ENCODE assay signal across 16 cellular contexts in genomic region chr2:220396287-220396686, GRCh38.
DNase-seq lines count a peak whose midpoint lies in the region; ATAC-seq and TF ChIP-seq lines count a peak whose summit lies in the region.
"Had no signal": no experiment of that assay in that cellular context is flagged by ENCODE, and none has a peak within 500 bp of the region (broad histone marks: within the 10 kb centered on the region; RNA-seq: fewer than 3 reads in every experiment).

No MANE protein-coding gene starts in this region.

- no peak for TF ChIP-seq EP300 in SK-N-SH (IDR thresholded peaks at IDR 0.05; ENCODE audit: borderline replicate concordance in 1 of 2, low read depth in 1 of 2, low read length in 1 of 2)

- H3K4me1 ChIP-seq in SK-N-SH (ENCODE audit: control insufficient read depth in 1 of 2, insufficient read depth in 2 of 2, low read depth in 1 of 2, low read length in 1 of 2) = no peaks in the 10 kb centered on the region
- no peaks in the 10 kb centered on the region for H3K4me1 ChIP-seq in fibroblast of lung (ENCODE audit: control insufficient read depth, extremely low read depth, insufficient read depth, low read length)
- no peaks in the 10 kb centered on the region for H3K4me1 ChIP-seq in osteoblast (ENCODE audit: insufficient read depth, low read length)
- H3K4me1 ChIP-seq: gastrocnemius medialis had no signal

- H3K9ac ChIP-seq in SK-N-SH (no peak overlapping the region), fibroblast of lung (ENCODE audit: insufficient read depth, low read length) (no peak overlapping the region)
- H3K9ac ChIP-seq: BLaER1 had no signal

- no peak overlapping the region for H3K4me2 ChIP-seq in SK-N-SH
- no peak overlapping the region for H3K4me2 ChIP-seq in fibroblast of lung (ENCODE audit: extremely low read depth, insufficient read depth, low read length)
- H3K4me2 ChIP-seq in osteoblast (ENCODE audit: insufficient read depth, low read length) = no peak overlapping the region
- H3K4me2 ChIP-seq: BLaER1 had no signal

- DNase-seq in GM03348 (ENCODE audit: low spot score) = peak; percentile 22
- no peak for DNase-seq in SK-N-SH
- DNase-seq in fibroblast of lung (ENCODE audit: low read depth in 2 of 2) = peak; percentile 80 to 86
- DNase-seq in osteoblast (ENCODE audit: insufficient read length, low spot score, missing footprints) = peak; percentile 38
- DNase-seq in cortex of kidney (lab: John Stamatoyannopoulos, UW) = no peak
- DNase-seq in GM10266 (ENCODE audit: extremely low spot score) = no peak
- DNase-seq: activated effector memory CD4-positive, alpha-beta T cell treated with Interleukin-2 at 50 U/mL for 16 hours; gastrocnemius medialis; KBM-7; NCI-H1092 treated with DMSO at 0.1 percent for 48 hours; NCI-H2107; OCI-M1; stimulated activated CD4-positive, alpha-beta T cell treated with anti-CD3 and anti-CD28 coated beads, Interleukin-4, amount 100 ng/mL, for 24 hours; T-helper 9 cell had no signal

- H3K79me2 ChIP-seq in SK-N-SH (ENCODE audit: insufficient read depth) (no peaks in the 10 kb centered on the region), fibroblast of lung (ENCODE audit: control insufficient read depth, insufficient read depth, low read length) (no peaks in the 10 kb centered on the region), osteoblast (ENCODE audit: insufficient read depth, low read length) (no peaks in the 10 kb centered on the region)

- no peak for ATAC-seq in HG02759 (IDR thresholded peaks at IDR 0.05; ENCODE audit: unreplicated experiment)
- ATAC-seq: gastrocnemius medialis had no signal

- H4K20me1 ChIP-seq in SK-N-SH (ENCODE audit: insufficient read depth) = no peaks in the 10 kb centered on the region
- no peaks in the 10 kb centered on the region for H4K20me1 ChIP-seq in fibroblast of lung (ENCODE audit: control insufficient read depth, extremely low read depth, insufficient read depth, low read length)
- no peaks in the 10 kb centered on the region for H4K20me1 ChIP-seq in osteoblast (ENCODE audit: insufficient read depth, low read length)
- H4K20me1 ChIP-seq: BLaER1 had no signal

- TF ChIP-seq CTCF in SK-N-SH (IDR thresholded peaks at IDR 0.05) (no peak), fibroblast of lung (conservative IDR thresholded peaks at IDR 0.05 in 1 of 2, IDR thresholded peaks at IDR 0.05 in 1 of 2; ENCODE audit: low read depth in 1 of 2, low read length in 2 of 2) (no peak), osteoblast (IDR thresholded peaks at IDR 0.05; ENCODE audit: extremely low read depth, low read depth, low read length) (no peak), GM10266 (IDR thresholded peaks at IDR 0.05; ENCODE audit: control insufficient read depth, insufficient read depth, low read depth, missing control alignments) (no peak)

- H2AFZ ChIP-seq in SK-N-SH (ENCODE audit: low read depth) (no peak overlapping the region), fibroblast of lung (ENCODE audit: low read length) (no peak overlapping the region), osteoblast (ENCODE audit: low read length) (no peak overlapping the region)

- TF ChIP-seq RAD21 in SK-N-SH (IDR thresholded peaks at IDR 0.05; ENCODE audit: low read length) = no peak

- peak overlapping the region in 1 of 2 experiments; percentile 54; a peak in 3 of 4 replicates for H3K27ac ChIP-seq in SK-N-SH (ENCODE audit: low read depth in 2 of 2, low read length in 1 of 2)
- H3K27ac ChIP-seq in fibroblast of lung (ENCODE audit: insufficient read depth, low read length) = no peak overlapping the region
- no peak overlapping the region for H3K27ac ChIP-seq in osteoblast (ENCODE audit: low read depth, low read length)
- H3K27ac ChIP-seq: BLaER1, gastrocnemius medialis had no signal

- H3K4me3 ChIP-seq in SK-N-SH (ENCODE audit: low read depth in 2 of 2, low read length in 1 of 2) (no peak overlapping the region; a peak in 1 of 4 replicates), fibroblast of lung (replicated peaks in 1 of 4; ENCODE audit: control extremely low read depth in 1 of 4, insufficient read depth in 1 of 4, low read depth in 3 of 4, low read length in 4 of 4) (no peak overlapping the region), osteoblast (ENCODE audit: insufficient read depth, low read length) (no peak overlapping the region)
- H3K4me3 ChIP-seq: BLaER1, gastrocnemius medialis had no signal

- H3K9me3 ChIP-seq in SK-N-SH = no peaks in the 10 kb centered on the region
- H3K9me3 ChIP-seq in fibroblast of lung (ENCODE audit: control insufficient read depth, insufficient read depth, low read depth, low read length) = no peaks in the 10 kb centered on the region
- no peaks in the 10 kb centered on the region for H3K9me3 ChIP-seq in osteoblast (ENCODE audit: low read depth, low read length)
- H3K9me3 ChIP-seq: BLaER1, gastrocnemius medialis had no signal

- H3K9me2 ChIP-seq in SK-N-SH = no peaks in the 10 kb centered on the region

- H3K27me3 ChIP-seq in SK-N-SH (ENCODE audit: insufficient read depth) (no peaks in the 10 kb centered on the region), fibroblast of lung (ENCODE audit: control insufficient read depth, insufficient read depth, low read length) (no peaks in the 10 kb centered on the region), osteoblast (ENCODE audit: insufficient read depth, low read length) (no peaks in the 10 kb centered on the region)
- H3K27me3 ChIP-seq: BLaER1, gastrocnemius medialis had no signal

- H3F3A ChIP-seq in SK-N-SH (replicated peaks; ENCODE audit: insufficient read depth) = peaks cover 12% of the 10 kb centered on the region

- 24% methylated on average over 4 of the region's 4 CpGs for WGBS in SK-N-SH (ENCODE audit: low lambda C conversion rate)

- CTCF ChIA-PET in SK-N-SH (lab: Yijun Ruan, JAX) = no interaction called here

- no peaks in the 10 kb centered on the region for H3K36me3 ChIP-seq in SK-N-SH (replicated peaks in 1 of 2; ENCODE audit: control insufficient read depth in 1 of 2, insufficient read depth in 2 of 2, low read length in 1 of 2)
- no peaks in the 10 kb centered on the region for H3K36me3 ChIP-seq in fibroblast of lung (ENCODE audit: control insufficient read depth, insufficient read depth, low read length)
- no peaks in the 10 kb centered on the region for H3K36me3 ChIP-seq in osteoblast (ENCODE audit: insufficient read depth, low read length)
- H3K36me3 ChIP-seq: BLaER1, gastrocnemius medialis had no signal

- POLR2A ChIA-PET in SK-N-SH (lab: Yijun Ruan, JAX) = no interaction called here

TF ChIP-seq in SK-N-SH, 30 proteins besides CTCF, POLR2A, EP300 and RAD21:
- TF ChIP-seq NFIC (IDR thresholded peaks at IDR 0.05; ENCODE audit: borderline replicate concordance) (peak; percentile 32; the same call in 1 of the 2 replicates), USF1 (IDR thresholded peaks at IDR 0.05; ENCODE audit: borderline replicate concordance, low read depth) (no peak)
TF ChIP-seq in SK-N-SH: peak in this region for 1.

Comparison
In these comparisons a context has a peak if more than half of its experiments do, and no peak if none do; other contexts are left out.
1. DNase-seq: peak in GM03348 (single experiment), fibroblast of lung (2 of 2) and osteoblast (single experiment); none in SK-N-SH (single experiment), cortex of kidney (single experiment) and GM10266 (single experiment).